Comparison of ENCODE assay signal across 19 cellular contexts in the genomic region with DNA sequence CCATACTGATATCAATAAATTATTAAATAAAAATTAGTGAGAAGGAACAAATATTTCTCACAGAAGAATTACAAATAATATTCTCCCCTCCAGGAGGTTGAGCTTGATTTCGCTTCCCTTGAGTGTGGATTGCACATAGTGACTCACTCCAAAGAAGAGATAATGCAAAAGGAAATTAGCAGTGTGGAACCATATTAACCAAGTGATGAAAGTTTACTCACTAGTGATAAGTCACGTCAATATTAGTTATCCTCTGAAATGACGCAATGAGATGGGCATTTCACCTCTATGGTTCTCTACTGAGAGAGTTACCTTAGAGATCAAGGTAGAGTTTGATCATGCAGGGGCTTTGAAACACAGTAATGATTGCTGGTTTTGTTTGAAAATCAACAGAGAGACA.
"Had no signal": no experiment of that assay in that cellular context is flagged by ENCODE, and none has a peak within 500 bp of the region (broad histone marks: within the 10 kb centered on the region; RNA-seq: fewer than 3 reads in every experiment).

No MANE protein-coding gene starts in this region.

- H3K36me3 ChIP-seq: gastroesophageal sphincter, sigmoid colon had no signal

- ATAC-seq: activated CD4-positive, alpha-beta T cell treated with anti-CD3 and anti-CD28 coated beads for 36 hours; body of pancreas; gastroesophageal sphincter; left lobe of liver; stimulated activated effector memory CD8-positive, alpha-beta T cell treated with anti-CD3 and anti-CD28 coated beads, Interleukin-12 subunit alpha, Interleukin-12 subunit beta, amount 100 ng/mL, for 72 hours had no signal

- H3K9me3 ChIP-seq: body of pancreas, gastroesophageal sphincter, sigmoid colon, testis had no signal

- DNase-seq: activated CD4-positive, alpha-beta T cell treated with anti-CD3 and anti-CD28 coated beads for 36 hours; activated CD4-positive, alpha-beta T cell treated with anti-CD3 and anti-CD28 coated beads, Interleukin-2, amount 50 U/mL, for 48 hours; activated T-cell treated with anti-CD3 and anti-CD28 coated beads for 4 hours; amygdala; body of pancreas; hippocampal formation; islet precursor cell; midbrain; nucleus accumbens; sigmoid colon; stimulated activated CD4-positive, alpha-beta T cell treated with anti-CD3 and anti-CD28 coated beads, Interleukin-4, amount 100 ng/mL, for 24 hours; T-helper 2 cell; testis had no signal

- H3K4me3 ChIP-seq: body of pancreas, coronary artery, gastroesophageal sphincter, lung, sigmoid colon, testis had no signal

- H3K27ac ChIP-seq: body of pancreas, coronary artery, gastroesophageal sphincter, sigmoid colon, testis had no signal

- H3K27me3 ChIP-seq: body of pancreas, gastroesophageal sphincter, sigmoid colon, testis had no signal

- H3K4me1 ChIP-seq: body of pancreas, gastroesophageal sphincter, sigmoid colon, testis had no signal

- FAIRE-seq: TTC549 had no signal
